ENCODE assay signal across 9 cellular contexts in genomic region chr1:192904438-192904895, GRCh38.
DNase-seq lines count a peak whose midpoint lies in the region; ATAC-seq and TF ChIP-seq lines count a peak whose summit lies in the region.
"Had no signal": no experiment of that assay in that cellular context is flagged by ENCODE, and none has a peak within 500 bp of the region (broad histone marks: within the 10 kb centered on the region; RNA-seq: fewer than 3 reads in every experiment).

No MANE protein-coding gene starts in this region.

- no peaks in the 10 kb centered on the region for H3K27me3 ChIP-seq in brain microvascular endothelial cell (replicated peaks)

- peak; percentile 62 for DNase-seq in AG08396 (ENCODE audit: low spot score)
- peak; percentile 11 for DNase-seq in HFF-Myc (ENCODE audit: extremely low read depth, low read depth)
- DNase-seq in brain microvascular endothelial cell = peak; percentile 90
- peak; percentile 24 to 76 for DNase-seq in lung microvascular endothelial cell (ENCODE audit: low read depth in 2 of 2)
- DNase-seq in amygdala (lab: John Stamatoyannopoulos, UW) = no peak
- no peak for DNase-seq in effector CD8-positive, alpha-beta T cell (lab: John Stamatoyannopoulos, UW)
- DNase-seq in nephron progenitor cell = no peak
- DNase-seq: NCI-H69 had no signal

- no peak for ATAC-seq in HG03521 (IDR thresholded peaks at IDR 0.05; ENCODE audit: unreplicated experiment)

- no peaks in the 10 kb centered on the region for H3K36me3 ChIP-seq in brain microvascular endothelial cell (replicated peaks)

- peaks cover 3% of the 10 kb centered on the region for H3K27me3 Mint-ChIP-seq in nephron progenitor cell (ENCODE audit: low read depth, poor library complexity)

- H3K4me1 Mint-ChIP-seq in nephron progenitor cell = no peaks in the 10 kb centered on the region

- H3K27ac Mint-ChIP-seq in nephron progenitor cell = no peak overlapping the region

- H3K4me3 ChIP-seq in HFF-Myc (replicated peaks; ENCODE audit: low read depth, low read length) (no peak overlapping the region), brain microvascular endothelial cell (ENCODE audit: low read depth, low read length) (no peak overlapping the region)

- peak overlapping the region; percentile 66 for H3K27ac ChIP-seq in brain microvascular endothelial cell

- no peaks in the 10 kb centered on the region for H3K9me3 Mint-ChIP-seq in nephron progenitor cell

- no peaks in the 10 kb centered on the region for H3K36me3 Mint-ChIP-seq in nephron progenitor cell (ENCODE audit: low read depth)

- TF ChIP-seq CTCF in HFF-Myc (IDR thresholded peaks at IDR 0.05; ENCODE audit: low read depth, low read length, missing control alignments) (no peak), brain microvascular endothelial cell (IDR thresholded peaks at IDR 0.05; ENCODE audit: low read depth, low read length, missing control alignments) (no peak), nephron progenitor cell (IDR thresholded peaks at IDR 0.05) (no peak)

- no peak overlapping the region for H3K4me3 Mint-ChIP-seq in nephron progenitor cell

- in situ Hi-C loops in brain microvascular endothelial cell (cut with HindIII; ENCODE audit: low pct_ligation_motif_present, low sequenced_read_pairs) = no loop called here

Comparison
In these comparisons a context has a peak if more than half of its experiments do, and no peak if none do; other contexts are left out.
1. DNase-seq: peak in AG08396 (single experiment), HFF-Myc (single experiment), brain microvascular endothelial cell (single experiment) and lung microvascular endothelial cell (2 of 2); none in amygdala (0 of 56), effector CD8-positive, alpha-beta T cell (single experiment) and nephron progenitor cell (single experiment).